Comparison of ENCODE assay signal across 7 cellular contexts in the genomic region with DNA sequence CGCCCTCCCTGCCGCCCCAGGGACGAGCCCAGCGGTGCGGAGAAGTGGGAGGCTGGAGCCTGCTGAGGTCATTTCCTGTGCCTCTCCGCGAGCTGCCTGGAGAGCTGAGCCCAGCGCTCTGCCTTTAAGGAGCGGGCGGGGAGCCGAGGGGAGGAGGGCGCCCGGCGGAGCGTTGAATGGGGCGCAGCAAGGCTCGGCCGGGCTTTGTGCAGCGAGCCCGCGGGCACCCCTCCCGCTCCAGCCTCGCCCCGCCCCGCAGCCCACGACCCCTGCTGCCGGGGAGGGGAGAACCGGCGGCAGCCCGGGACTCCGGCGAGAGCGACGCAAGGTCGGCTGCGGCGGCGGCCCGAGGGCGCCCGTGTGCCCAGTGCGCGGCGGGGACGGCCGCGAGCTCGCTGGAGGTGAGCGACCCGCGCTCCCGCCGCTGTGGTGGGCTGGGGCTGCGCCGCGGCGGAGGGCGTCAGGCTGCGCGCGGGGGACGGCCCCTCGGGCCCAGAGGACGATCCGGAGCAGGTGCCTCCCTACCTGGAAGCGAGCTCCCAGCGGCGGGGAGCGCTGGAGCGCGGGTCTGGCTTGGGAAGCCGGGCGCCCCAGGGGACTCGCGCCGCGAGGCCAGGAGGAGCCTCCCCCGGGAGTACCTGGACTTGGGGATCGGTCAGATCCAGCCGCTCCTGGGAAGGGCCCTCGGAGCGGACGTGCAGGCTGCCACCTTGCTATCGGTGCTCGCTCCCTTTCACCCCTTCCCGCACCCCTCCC. TPM values are rescaled to one million over a fixed set of nuclear protein-coding genes. Genes with fewer than 3 reads are reported as not detected.
DNase-seq lines count a peak whose midpoint lies in the region; ATAC-seq and TF ChIP-seq lines count a peak whose summit lies in the region.

A gene (plus strand): TSS at position 293 of the 756 bp plus-strand sequence. CDS start 8,578 bp downstream, outside the sequence.

- no peaks in the 10 kb centered on the region for H3K9me3 Mint-ChIP-seq in nephron progenitor cell

- H3K36me3 ChIP-seq in PC-9 (ENCODE audit: low read depth) (no peaks in the 10 kb centered on the region), thoracic aorta (no peaks in the 10 kb centered on the region)

- H4K20me1 ChIP-seq in PC-9 (ENCODE audit: insufficient read depth) = no peaks in the 10 kb centered on the region

- H2AFZ ChIP-seq in PC-9 = peak within 1 kb of the TSS; percentile 82

- peak within 1 kb of the TSS; percentile 80 for H3K4me2 ChIP-seq in PC-9

- peak in 42 of 76 experiments; percentile 2 to 69 (median 32) for DNase-seq in HUDEP-2 (lab: John Stamatoyannopoulos, UW; ENCODE audit: unreplicated experiment in 76 of 76)
- peak; percentile 61 to 83 for DNase-seq in PC-9
- DNase-seq in activated gamma-delta T cell treated with Interleukin-2 at 50 U/mL for 16 hours = peak; percentile 28
- peak; percentile 67 for DNase-seq in foreskin melanocyte
- DNase-seq in nephron progenitor cell = peak; percentile 81
- DNase-seq in thoracic aorta (ENCODE audit: low spot score) = peak; percentile 13

- CTCF ChIA-PET in PC-9 (lab: Charles Lee) = interaction anchor here (1.0 kb wide), 1 partner anchor 38 kb away, joined by 3 read pairs; no protein-coding TSS in a partner anchor

- 0 out of 2 replicates have a peak, but pooled peaks cover 6% of the 10 kb centered on the region for H3K79me2 ChIP-seq in PC-9 (ENCODE audit: low read depth)

- H3K27me3 ChIP-seq in PC-9 (ENCODE audit: insufficient read depth, low read depth) (no peaks in the 10 kb centered on the region), thoracic aorta (replicated peaks; ENCODE audit: insufficient read depth) (no peaks in the 10 kb centered on the region)

- POLR2A ChIA-PET in PC-9 (lab: Charles Lee; ENCODE audit: unreplicated experiment) = interaction anchor here (0.6 kb wide), 1 partner anchor 119 kb away, joined by 4 read pairs; no protein-coding TSS in a partner anchor

- peak within 1 kb of the TSS; percentile 90 for H3K4me3 Mint-ChIP-seq in nephron progenitor cell

- H3K27me3 Mint-ChIP-seq in nephron progenitor cell (ENCODE audit: low read depth, poor library complexity) = peaks cover 30% of the 10 kb centered on the region

- H3K9me2 ChIP-seq in PC-9 (ENCODE audit: insufficient read depth) = no peaks in the 10 kb centered on the region

- peaks cover 24% of the 10 kb centered on the region for H3K4me1 Mint-ChIP-seq in nephron progenitor cell

- H3K4me3 ChIP-seq in PC-9 = peak within 1 kb of the TSS; percentile 60
- H3K4me3 ChIP-seq in thoracic aorta = peak within 1 kb of the TSS; percentile 80

- no peaks in the 10 kb centered on the region for H3K36me3 Mint-ChIP-seq in nephron progenitor cell (ENCODE audit: low read depth)

- BruUV-seq in PC-9 (replicated peaks; lab: Mats Ljungman, UMichigan) = no TSS peak

- peak within 1 kb of the TSS; percentile 85 for H3K27ac Mint-ChIP-seq in nephron progenitor cell

- no peaks in the 10 kb centered on the region for H3K9me3 ChIP-seq in PC-9 (ENCODE audit: insufficient read depth, low read depth)
- no peaks in the 10 kb centered on the region for H3K9me3 ChIP-seq in thoracic aorta

- ATAC-seq in GM18502 (IDR thresholded peaks at IDR 0.05; ENCODE audit: poor library complexity, unreplicated experiment) (peak; percentile 88), thoracic aorta (ENCODE audit: insufficient number of reproducible peaks, low FRiP score, low read depth) (peak; percentile 58)

- H3K27ac ChIP-seq in PC-9 (no peak within 1 kb of the TSS), thoracic aorta (no peak within 1 kb of the TSS)

- TF ChIP-seq CTCF in PC-9 (conservative IDR thresholded peaks at IDR 0.05) (no peak), nephron progenitor cell (IDR thresholded peaks at IDR 0.05) (no peak), thoracic aorta (IDR thresholded peaks at IDR 0.05) (no peak)

- intact Hi-C loops in PC-9 (cut with micrococcal nuclease; ENCODE audit: unreplicated experiment) = no loop called here

- H3K4me1 ChIP-seq in PC-9 (replicated peaks; ENCODE audit: insufficient read depth) (peaks cover 9% of the 10 kb centered on the region), thoracic aorta (ENCODE audit: control insufficient read depth in 1 of 2, low read depth in 2 of 2) (peaks cover 0 to 10% of the 10 kb centered on the region in 2 donors)

- peaks cover 12% of the 10 kb centered on the region; the same call in 1 of the 2 replicates for H3F3A ChIP-seq in PC-9 (ENCODE audit: insufficient read depth, low read depth)

RNA-seq across cellular contexts. Expression of the gene that starts here (rescaled TPM):
- total RNA-seq in PC-9 (2021) (13.6 and 18.5 TPM in 2 replicates), thoracic aorta (1 to 10 TPM; 1.4 to 3.8 TPM)

Comparison
In these comparisons a context has a peak if more than half of its experiments do, and no peak if none do; other contexts are left out.
1. DNase-seq: peak in every context shown above with its lines; median percentile 81 in nephron progenitor cell; 72 in PC-9; 67 in foreskin melanocyte; 32 in HUDEP-2; 28 in activated gamma-delta T cell treated with Interleukin-2 at 50 U/mL for 16 hours; 13 in thoracic aorta.